Comparison of ENCODE assay signal across 17 cellular contexts in the genomic region with DNA sequence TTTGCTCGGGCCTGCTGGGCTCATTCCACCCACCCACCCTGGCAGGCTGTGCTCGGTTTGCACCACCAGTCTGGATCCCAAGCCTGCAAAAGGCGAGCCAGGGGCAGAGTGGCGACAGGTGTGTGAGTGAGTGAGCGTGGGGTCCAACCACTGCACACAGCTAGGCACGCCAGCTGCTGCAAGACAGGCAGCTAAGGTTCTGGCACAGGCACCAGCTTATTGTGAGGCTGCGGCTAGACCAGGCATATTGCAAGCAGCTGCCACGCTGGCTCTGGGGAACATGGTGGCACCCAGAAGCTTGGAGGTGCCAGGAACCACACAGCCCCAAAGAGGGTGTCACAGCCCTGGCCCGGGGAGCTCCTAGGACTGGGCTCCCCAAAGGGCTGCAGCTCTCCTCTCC.
DNase-seq lines count a peak whose midpoint lies in the region; FAIRE-seq and TF ChIP-seq lines count a peak whose summit lies in the region.
"Had no signal": no experiment of that assay in that cellular context is flagged by ENCODE, and none has a peak within 500 bp of the region (broad histone marks: within the 10 kb centered on the region; RNA-seq: fewer than 3 reads in every experiment).

No MANE protein-coding gene starts in this region.

- H3K27ac ChIP-seq in coronary artery = no peak overlapping the region

- no peak overlapping the region for H3K4me3 ChIP-seq in coronary artery
- H3K4me3 ChIP-seq: GM23338 had no signal

- DNase-seq in HTR-8/SVneo (ENCODE audit: insufficient read length, low spot score) = no peak
- DNase-seq in coronary artery (ENCODE audit: low spot score) = peak; percentile 54
- DNase-seq in mesenteric fat pad (ENCODE audit: low spot score) = peak; percentile 64
- DNase-seq in stimulated activated CD8-positive, alpha-beta memory T cell treated with anti-CD3 and anti-CD28 coated beads, Interleukin-4, amount 100 ng/mL, for 48 hours = peak; percentile 10
- no peak for DNase-seq in activated naive CD4-positive, alpha-beta T cell treated with anti-CD3 and anti-CD28 coated beads, Interleukin-2, amount 50 U/mL, for 16 hours
- no peak for DNase-seq in NCI-H226
- DNase-seq in cerebellum (ENCODE audit: low spot score) = no peak
- DNase-seq: CD8-positive, alpha-beta T cell; COR-L47; DMS153; DMS79 treated with DMSO at 0.1 percent for 48 hours; EL; H9 had no signal

- no peak for TF ChIP-seq CTCF in coronary artery (IDR thresholded peaks at IDR 0.05)

- FAIRE-seq in HTR-8/SVneo (lab: Jason Lieb, UNC) = peak; percentile 92
- FAIRE-seq: D721Med, G401.6, GM12891 had no signal

Comparison
In these comparisons a context has a peak if more than half of its experiments do, and no peak if none do; other contexts are left out.
1. DNase-seq: peak in coronary artery (single experiment), mesenteric fat pad (single experiment) and stimulated activated CD8-positive, alpha-beta memory T cell treated with anti-CD3 and anti-CD28 coated beads, Interleukin-4, amount 100 ng/mL, for 48 hours (single experiment); none in HTR-8/SVneo (single experiment), activated naive CD4-positive, alpha-beta T cell treated with anti-CD3 and anti-CD28 coated beads, Interleukin-2, amount 50 U/mL, for 16 hours (single experiment), NCI-H226 (single experiment) and cerebellum (single experiment).